In the genomic region with DNA sequence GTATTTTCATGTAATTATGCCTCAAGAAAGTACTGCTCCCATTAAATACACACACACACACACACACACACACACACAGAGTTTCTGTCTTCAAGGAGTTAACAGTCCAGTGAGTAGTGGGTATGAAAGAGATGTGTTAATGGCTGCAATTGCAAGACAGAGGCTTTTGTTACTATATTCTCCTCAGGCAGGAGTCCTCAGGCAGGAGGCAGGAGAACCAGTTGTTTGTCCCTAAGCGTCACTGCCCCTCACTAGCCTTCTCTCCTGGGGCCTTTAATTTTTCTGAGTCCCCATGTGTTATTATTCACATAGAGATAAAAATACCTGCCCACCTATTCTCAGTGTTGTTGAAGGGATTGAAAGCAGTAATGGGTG, we compare ENCODE assay signal across 2 cellular contexts.
TF ChIP-seq lines count a peak whose summit lies in the region.

No MANE protein-coding gene starts in this region.

TF ChIP-seq in IMR-90, 13 proteins besides CTCF, POLR2A, EP300 and RAD21:
- TF ChIP-seq SMC3 (IDR thresholded peaks at IDR 0.05; ENCODE audit: low read depth, low read length) (no peak), MAZ (IDR thresholded peaks at IDR 0.05; ENCODE audit: borderline replicate concordance, low read depth, low read length) (no peak)

TF ChIP-seq in K562, 482 proteins besides CTCF, POLR2A, EP300 and RAD21:
- TF ChIP-seq KLF13 (tag; IDR thresholded peaks at IDR 0.05; ENCODE audit: borderline replicate concordance, low read depth): no peak
- no peak for TF ChIP-seq ETV6 (IDR thresholded peaks at IDR 0.05; ENCODE audit: borderline replicate concordance in 1 of 2, low read depth in 2 of 2, low read length in 1 of 2)
- no peak for TF ChIP-seq ETV6 (CRISPR knock-in tag; IDR thresholded peaks at IDR 0.05; ENCODE audit: borderline replicate concordance)
- no peak for TF ChIP-seq DPF2 (IDR thresholded peaks at IDR 0.05)
- TF ChIP-seq SRF (CRISPR knock-in tag; IDR thresholded peaks at IDR 0.05): no peak
- no peak for TF ChIP-seq PTRF (tag; IDR thresholded peaks at IDR 0.05)
- no peak for TF ChIP-seq HDAC3 (IDR thresholded peaks at IDR 0.05; ENCODE audit: borderline replicate concordance, partially characterized antibody)
- TF ChIP-seq FOS (IDR thresholded peaks at IDR 0.05; ENCODE audit: extremely low read depth, insufficient read length): no peak
- TF ChIP-seq MEF2A (IDR thresholded peaks at IDR 0.05; ENCODE audit: control insufficient read depth, low read depth, low read length): no peak
- TF ChIP-seq, protein P1, sequence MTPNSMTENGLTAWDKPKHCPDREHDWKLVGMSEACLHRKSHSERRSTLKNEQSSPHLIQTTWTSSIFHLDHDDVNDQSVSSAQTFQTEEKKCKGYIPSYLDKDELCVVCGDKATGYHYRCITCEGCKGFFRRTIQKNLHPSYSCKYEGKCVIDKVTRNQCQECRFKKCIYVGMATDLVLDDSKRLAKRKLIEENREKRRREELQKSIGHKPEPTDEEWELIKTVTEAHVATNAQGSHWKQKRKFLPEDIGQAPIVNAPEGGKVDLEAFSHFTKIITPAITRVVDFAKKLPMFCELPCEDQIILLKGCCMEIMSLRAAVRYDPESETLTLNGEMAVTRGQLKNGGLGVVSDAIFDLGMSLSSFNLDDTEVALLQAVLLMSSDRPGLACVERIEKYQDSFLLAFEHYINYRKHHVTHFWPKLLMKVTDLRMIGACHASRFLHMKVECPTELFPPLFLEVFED (CRISPR knock-in tag; conservative IDR thresholded peaks at IDR 0.05): no peak
- no peak for TF ChIP-seq MCM3 (IDR thresholded peaks at IDR 0.05)
- no peak for TF ChIP-seq ZNF134 (CRISPR knock-in tag; conservative IDR thresholded peaks at IDR 0.05)
- no peak for TF ChIP-seq ZNF146 (CRISPR knock-in tag; IDR thresholded peaks at IDR 0.05; ENCODE audit: unreplicated experiment)
- TF ChIP-seq KLF16 (IDR thresholded peaks at IDR 0.05): no peak
- TF ChIP-seq XRCC4 (IDR thresholded peaks at IDR 0.05; ENCODE audit: extremely low read depth, insufficient read depth, insufficient read length): no peak
- TF ChIP-seq, protein P2, sequence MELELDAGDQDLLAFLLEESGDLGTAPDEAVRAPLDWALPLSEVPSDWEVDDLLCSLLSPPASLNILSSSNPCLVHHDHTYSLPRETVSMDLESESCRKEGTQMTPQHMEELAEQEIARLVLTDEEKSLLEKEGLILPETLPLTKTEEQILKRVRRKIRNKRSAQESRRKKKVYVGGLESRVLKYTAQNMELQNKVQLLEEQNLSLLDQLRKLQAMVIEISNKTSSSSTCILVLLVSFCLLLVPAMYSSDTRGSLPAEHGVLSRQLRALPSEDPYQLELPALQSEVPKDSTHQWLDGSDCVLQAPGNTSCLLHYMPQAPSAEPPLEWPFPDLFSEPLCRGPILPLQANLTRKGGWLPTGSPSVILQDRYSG (tag; conservative IDR thresholded peaks at IDR 0.05; ENCODE audit: low read depth): no peak
- TF ChIP-seq RBM34 (IDR thresholded peaks at IDR 0.05; ENCODE audit: borderline replicate concordance, insufficient read depth, low read length): no peak
